In the genomic region with DNA sequence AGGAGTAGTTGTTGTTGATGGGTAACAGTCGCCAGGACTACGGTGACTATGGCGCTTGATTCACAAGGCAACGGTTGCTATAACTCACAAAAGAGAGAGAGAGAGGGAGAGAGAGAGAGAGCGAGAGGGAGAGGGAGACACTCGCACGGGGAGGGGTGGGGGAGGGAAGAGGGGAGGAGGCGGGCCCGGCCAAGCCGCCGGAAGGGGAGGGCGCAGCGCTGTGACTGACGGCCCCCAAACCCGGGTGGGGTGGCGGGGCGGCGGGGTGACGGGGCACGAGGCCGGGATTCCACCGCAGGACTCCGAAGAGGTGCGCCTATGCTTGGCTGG, we compare ENCODE assay signal across 8 cellular contexts. TPM values are rescaled to one million over a fixed set of nuclear protein-coding genes. Genes with fewer than 3 reads are reported as not detected.
A peak's percentile ranks its signal among the peaks of the same experiment; 100 is the strongest.
DNase-seq lines count a peak whose midpoint lies in the region; ATAC-seq, FAIRE-seq and TF ChIP-seq lines count a peak whose summit lies in the region.

RFX3 (minus strand) TSS at position 166 of the 330 bp plus-strand sequence. CDS start 130,413 bp downstream, outside the sequence.

- H3K9me3 ChIP-seq in right atrium auricular region (no peaks in the 10 kb centered on the region), prostate gland (no peaks in the 10 kb centered on the region)

- H3K27me3 ChIP-seq in right atrium auricular region = no peaks in the 10 kb centered on the region
- H3K27me3 ChIP-seq in prostate gland (replicated peaks; ENCODE audit: insufficient read depth) = no peaks in the 10 kb centered on the region

- peak within 1 kb of the TSS; percentile 100 for H3K27ac ChIP-seq in right atrium auricular region
- H3K27ac ChIP-seq in prostate gland = peak within 1 kb of the TSS; percentile 100

- no peaks in the 10 kb centered on the region for H3K36me3 ChIP-seq in right atrium auricular region
- no peaks in the 10 kb centered on the region for H3K36me3 ChIP-seq in prostate gland

- peak; percentile 42 for ATAC-seq in HG02938 (IDR thresholded peaks at IDR 0.05; ENCODE audit: unreplicated experiment)

- DNase-seq in GM13976 (ENCODE audit: low spot score) (peak; percentile 88), NCI-H1694 (lab: John Stamatoyannopoulos, UW) (peak; percentile 87), amygdala (lab: John Stamatoyannopoulos, UW) (peak in 55 of 56 donors; percentile 61 to 93 (median 85)), right atrium auricular region (ENCODE audit: low spot score) (peak; percentile 82), prostate gland (ENCODE audit: low spot score) (peak; percentile 89), urothelium cell line (ENCODE audit: low spot score) (peak; percentile 80)

- FAIRE-seq in urothelium cell line (lab: Jason Lieb, UNC) = no peak

- H3K4me3 ChIP-seq in right atrium auricular region = peak within 1 kb of the TSS; percentile 85 to 94
- peak within 1 kb of the TSS; percentile 71 to 93 for H3K4me3 ChIP-seq in prostate gland

- no peak for TF ChIP-seq POLR2A in prostate gland (IDR thresholded peaks at IDR 0.05)

- 1% methylated on average over 23 of the region's 24 CpGs for WGBS in prostate gland

- in situ Hi-C loops in GM13976 (cut with MboI; ENCODE audit: low sequenced_read_pairs, unreplicated experiment) = no loop called here

- intact Hi-C loops in T-helper 1 cell treated with Interleukin-12 subunit alpha and Interleukin-12 subunit beta and Interleukin-4 antibody, amounts not matched to agents 30 ng/mL and 1 ng/mL, for 36 hours (cut with micrococcal nuclease) = loop anchor here (1.0 to 10.0 kb wide), 15 partner anchors 139 to 1925 kb away; partner anchors contain the start of genes CD274, CDC37L1, JAK2 and PLGRKT
- intact Hi-C loops in prostate gland (cut with DNase I) = loop anchor here (5.0 kb wide), 1 partner anchor 776 kb away; the partner anchor contains the start of gene GLIS3

- H3K4me1 ChIP-seq in right atrium auricular region (peaks cover 0 to 30% of the 10 kb centered on the region in 2 donors), prostate gland (replicated peaks) (peaks cover 2% of the 10 kb centered on the region)

- TF ChIP-seq CTCF in GM13976 (IDR thresholded peaks at IDR 0.05; ENCODE audit: borderline replicate concordance, control extremely low read depth, extremely low read depth, insufficient read depth, missing control alignments) (no peak), right atrium auricular region (IDR thresholded peaks at IDR 0.05) (no peak), prostate gland (IDR thresholded peaks at IDR 0.05) (no peak)

RNA-seq across cellular contexts. Expression of gene RFX3, which starts in this region (rescaled TPM):
- total RNA-seq in T-helper 1 cell treated with Interleukin-12 subunit alpha and Interleukin-12 subunit beta and Interleukin-4 antibody, amounts not matched to agents 30 ng/mL and 1 ng/mL, for 36 hours = 13.5 and 15.0 TPM in 2 replicates
- total RNA-seq in right atrium auricular region (1 to 10 TPM; 2.2 to 2.7 TPM), prostate gland (10 to 100 TPM; 10.9 to 15.5 TPM)

Comparison
In these comparisons a context has a peak if more than half of its experiments do, and no peak if none do; other contexts are left out.
1. Peak in every context shown above with its lines: DNase-seq, ATAC-seq, H3K4me3 ChIP-seq and H3K27ac ChIP-seq.